In the genomic region with DNA sequence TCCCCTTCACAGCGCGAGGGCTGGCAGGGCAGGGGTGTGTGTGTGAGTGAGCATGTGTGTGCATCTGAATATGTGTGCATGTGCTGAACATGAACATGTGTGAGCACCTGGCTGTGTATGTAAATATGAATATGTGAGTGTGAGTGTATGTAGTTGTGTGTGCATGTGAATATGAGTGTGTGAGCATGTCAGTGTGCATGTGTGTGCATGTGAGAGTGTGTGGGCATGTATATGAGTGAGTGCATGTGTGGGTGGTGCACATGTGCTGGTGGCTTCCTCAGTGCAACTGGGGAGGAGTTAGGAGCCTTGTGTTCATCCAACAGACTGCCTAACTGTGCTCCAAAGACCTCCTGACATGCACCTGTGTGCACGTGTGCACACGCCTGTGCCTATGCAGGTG, we compare ENCODE assay signal across 2 cellular contexts.
A peak's percentile ranks its signal among the peaks of the same experiment; 100 is the strongest.
TF ChIP-seq lines count a peak whose summit lies in the region.

No MANE protein-coding gene starts in this region.

TF ChIP-seq in GM23338, 12 proteins besides CTCF, POLR2A, EP300 and RAD21:
- TF ChIP-seq CREB1 (CRISPR knock-in tag; IDR thresholded peaks at IDR 0.05; ENCODE audit: low read depth) = no peak

TF ChIP-seq in K562, 482 proteins besides CTCF, POLR2A, EP300 and RAD21:
- TF ChIP-seq KDM1A (IDR thresholded peaks at IDR 0.05) = 0 out of 4 replicates have a peak, but pooled peaks of 1 of the 2 experiments have one; percentile 21
- peak; percentile 45; the same call in 1 of the 2 replicates for TF ChIP-seq EGR1 (conservative IDR thresholded peaks at IDR 0.05)
- no peak for TF ChIP-seq ZBTB11 (CRISPR knock-in tag; IDR thresholded peaks at IDR 0.05)
